2 cellular contexts compared by ENCODE assay signal in the genomic region with DNA sequence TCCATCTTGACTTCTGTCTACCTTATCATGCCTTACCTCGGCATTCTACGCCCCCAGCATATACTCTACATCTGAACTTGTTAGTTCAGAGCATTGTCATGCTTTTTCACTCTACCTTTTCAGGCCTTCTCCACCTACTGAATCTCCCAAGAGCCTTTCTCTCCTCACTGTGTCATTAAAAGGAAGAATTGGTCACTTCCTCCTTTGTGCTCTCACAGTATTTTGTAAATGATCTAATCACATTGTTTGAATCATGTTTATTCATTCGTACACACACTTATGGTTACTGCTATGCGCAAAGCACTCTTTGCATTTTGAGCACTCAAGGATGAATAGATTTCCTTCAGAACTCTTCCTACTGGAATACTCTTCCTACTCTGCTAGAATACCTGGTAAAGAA.
TF ChIP-seq lines count a peak whose summit lies in the region.

No MANE protein-coding gene starts in this region.

TF ChIP-seq in IMR-90, 13 proteins besides CTCF, POLR2A, EP300 and RAD21:
- TF ChIP-seq RFX5 (IDR thresholded peaks at IDR 0.05; ENCODE audit: low read depth, low read length) = no peak
- TF ChIP-seq, protein P1, sequence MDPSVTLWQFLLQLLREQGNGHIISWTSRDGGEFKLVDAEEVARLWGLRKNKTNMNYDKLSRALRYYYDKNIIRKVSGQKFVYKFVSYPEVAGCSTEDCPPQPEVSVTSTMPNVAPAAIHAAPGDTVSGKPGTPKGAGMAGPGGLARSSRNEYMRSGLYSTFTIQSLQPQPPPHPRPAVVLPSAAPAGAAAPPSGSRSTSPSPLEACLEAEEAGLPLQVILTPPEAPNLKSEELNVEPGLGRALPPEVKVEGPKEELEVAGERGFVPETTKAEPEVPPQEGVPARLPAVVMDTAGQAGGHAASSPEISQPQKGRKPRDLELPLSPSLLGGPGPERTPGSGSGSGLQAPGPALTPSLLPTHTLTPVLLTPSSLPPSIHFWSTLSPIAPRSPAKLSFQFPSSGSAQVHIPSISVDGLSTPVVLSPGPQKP (IDR thresholded peaks at IDR 0.05; ENCODE audit: borderline replicate concordance, low read depth, low read length) = no peak

TF ChIP-seq in K562, 482 proteins besides CTCF, POLR2A, EP300 and RAD21:
- TF ChIP-seq CBX3 (IDR thresholded peaks at IDR 0.05; ENCODE audit: borderline replicate concordance in 1 of 2, low read length in 2 of 2) (no peak), NR2C1 (IDR thresholded peaks at IDR 0.05) (no peak), NR2C1 (tag; IDR thresholded peaks at IDR 0.05) (no peak), RFX5 (IDR thresholded peaks at IDR 0.05; ENCODE audit: low read depth, low read length) (no peak), TBP (optimal IDR thresholded peaks at IDR 0.05; ENCODE audit: low read depth, low read length) (no peak), SPI1 (IDR thresholded peaks at IDR 0.05; ENCODE audit: borderline replicate concordance, low read depth, low read length) (peak; percentile 29; the same call in 1 of the 2 replicates)
- TF ChIP-seq, protein P2, sequence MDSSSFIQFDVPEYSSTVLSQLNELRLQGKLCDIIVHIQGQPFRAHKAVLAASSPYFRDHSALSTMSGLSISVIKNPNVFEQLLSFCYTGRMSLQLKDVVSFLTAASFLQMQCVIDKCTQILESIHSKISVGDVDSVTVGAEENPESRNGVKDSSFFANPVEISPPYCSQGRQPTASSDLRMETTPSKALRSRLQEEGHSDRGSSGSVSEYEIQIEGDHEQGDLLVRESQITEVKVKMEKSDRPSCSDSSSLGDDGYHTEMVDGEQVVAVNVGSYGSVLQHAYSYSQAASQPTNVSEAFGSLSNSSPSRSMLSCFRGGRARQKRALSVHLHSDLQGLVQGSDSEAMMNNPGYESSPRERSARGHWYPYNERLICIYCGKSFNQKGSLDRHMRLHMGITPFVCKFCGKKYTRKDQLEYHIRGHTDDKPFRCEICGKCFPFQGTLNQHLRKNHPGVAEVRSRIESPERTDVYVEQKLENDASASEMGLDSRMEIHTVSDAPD (CRISPR knock-in tag; IDR thresholded peaks at IDR 0.05) = no peak
